In genomic region chr19:44856438-44857083, GRCh38 we compare ENCODE assay signal across 11 cellular contexts. TPM values are rescaled to one million over a fixed set of nuclear protein-coding genes. Genes with fewer than 3 reads are reported as not detected.
A peak's percentile ranks its signal among the peaks of the same experiment; 100 is the strongest.
DNase-seq lines count a peak whose midpoint lies in the region; ATAC-seq and TF ChIP-seq lines count a peak whose summit lies in the region.
"Had no signal": no experiment of that assay in that cellular context is flagged by ENCODE, and none has a peak within 500 bp of the region (broad histone marks: within the 10 kb centered on the region; RNA-seq: fewer than 3 reads in every experiment).

No MANE protein-coding gene starts in this region.

- no peaks in the 10 kb centered on the region for H3K9me3 ChIP-seq in thyroid gland

- no peak for TF ChIP-seq CTCF in thyroid gland (IDR thresholded peaks at IDR 0.05)

- H3K4me1 ChIP-seq in thyroid gland, result peaks cover 12 to 16% of the 10 kb centered on the region in 2 donors

- H3K27me3 ChIP-seq in thyroid gland, result no peaks in the 10 kb centered on the region

- no peak overlapping the region for H3K4me3 ChIP-seq in thyroid gland (replicated peaks in 1 of 3)

- peak overlapping the region; percentile 36 to 63 (median 41) for H3K27ac ChIP-seq in thyroid gland

- no peak for TF ChIP-seq POLR2A in thyroid gland (IDR thresholded peaks at IDR 0.05)

- ATAC-seq in HG02840 (IDR thresholded peaks at IDR 0.05; ENCODE audit: low FRiP score, unreplicated experiment), result no peak

- peak; percentile 48 for DNase-seq in NCI-H2029 (lab: John Stamatoyannopoulos, UW)
- DNase-seq in NCI-H2029 treated with DMSO at 0.1 percent for 48 hours (lab: John Stamatoyannopoulos, UW), result no peak
- DNase-seq in UCSD-AML1 (lab: John Stamatoyannopoulos, UW; ENCODE audit: unreplicated experiment), result peak; percentile 81
- peak; percentile 70 for DNase-seq in kidney glomerular epithelial cell (lab: John Stamatoyannopoulos, UW)
- peak; percentile 55 to 56 for DNase-seq in thyroid gland
- DNase-seq in NCI-H2196 (lab: John Stamatoyannopoulos, UW; ENCODE audit: unreplicated experiment), result no peak
- no peak for DNase-seq in activated naive CD4-positive, alpha-beta T cell treated with Interleukin-2 at 50 U/mL for 16 hours
- DNase-seq: 8988T; activated T-cell treated with anti-CD3 and anti-CD28 coated beads, Interleukin-2, amount 50 U/mL, for 24 hours; T-helper 2 cell had no signal

- 54 to 56% methylated on average over 9 to 10 of the region's 10 CpGs for WGBS in thyroid gland, 2 donors

- intact Hi-C loops in thyroid gland (cut with DNase I), result no loop called here

- H3K36me3 ChIP-seq in thyroid gland, result no peaks in the 10 kb centered on the region

RNA-seq across cellular contexts. Expression of gene NECTIN2, which starts 10.5 kb away (rescaled TPM):
- total RNA-seq in thyroid gland, result 100 to 1,000 TPM in 3 of 4 donors, 10 to 100 TPM in 1; 88.6 to 164 (median 117) TPM

RNA-seq across cellular contexts. Expression of gene TOMM40, which starts 34.5 kb away (rescaled TPM):
- 10 to 100 TPM; 40.2 to 82.8 (median 58.3) TPM for total RNA-seq in thyroid gland

RNA-seq across cellular contexts. Expression of gene BCAM, which starts 47.7 kb away (rescaled TPM):
- total RNA-seq in thyroid gland, result 100 to 1,000 TPM; 156 to 391 (median 285) TPM

RNA-seq across cellular contexts. Expression of gene APOE, which starts 49.0 kb away (rescaled TPM):
- 100 to 1,000 TPM; 199 to 635 (median 313) TPM for total RNA-seq in thyroid gland

RNA-seq across cellular contexts. Expression of gene APOC1, which starts 57.8 kb away (rescaled TPM):
- total RNA-seq in thyroid gland, result 100 to 1,000 TPM in 1 of 4 donors, 10 to 100 TPM in 2, 1 to 10 TPM in 1; 4.1 to 113 (median 45.6) TPM

Comparison
In these comparisons a context has a peak if more than half of its experiments do, and no peak if none do; other contexts are left out.
1. DNase-seq: peak in NCI-H2029 (single experiment), UCSD-AML1 (single experiment), kidney glomerular epithelial cell (single experiment) and thyroid gland (2 of 2); none in NCI-H2029 treated with DMSO at 0.1 percent for 48 hours (single experiment), NCI-H2196 (single experiment) and activated naive CD4-positive, alpha-beta T cell treated with Interleukin-2 at 50 U/mL for 16 hours (single experiment).